ENCODE assay signal across 19 cellular contexts in the genomic region with DNA sequence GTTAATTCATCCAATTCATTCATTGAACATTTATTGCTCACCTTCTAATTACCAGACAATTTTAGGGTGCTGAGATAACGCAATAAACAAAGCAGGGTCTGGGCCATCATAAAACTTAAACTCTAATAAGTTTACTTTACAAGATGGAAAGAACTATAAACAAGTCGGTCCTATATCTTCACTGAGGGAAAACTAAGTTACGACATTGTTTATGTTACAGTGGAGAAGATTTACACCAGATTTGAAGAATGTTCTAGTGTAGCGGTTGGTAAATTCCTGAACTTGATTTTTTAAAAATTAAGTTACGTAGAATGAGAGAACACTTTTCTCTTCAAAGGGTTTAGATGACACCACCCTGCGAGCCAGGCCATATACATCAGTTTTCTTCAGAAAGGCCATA.
"Had no signal": no experiment of that assay in that cellular context is flagged by ENCODE, and none has a peak within 500 bp of the region (broad histone marks: within the 10 kb centered on the region; RNA-seq: fewer than 3 reads in every experiment).

No MANE protein-coding gene starts in this region.

- H3K4me1 ChIP-seq: thyroid gland, upper lobe of left lung, vagina had no signal

- H3K79me2 ChIP-seq: hepatocyte had no signal

- H3K9me3 ChIP-seq: esophagus muscularis mucosa, ovary, thyroid gland, upper lobe of left lung, vagina had no signal

- H3K27ac ChIP-seq: epithelial cell of prostate, esophagus muscularis mucosa, hepatocyte, ovary, thyroid gland, upper lobe of left lung, vagina had no signal

- H3K27me3 ChIP-seq: esophagus muscularis mucosa, hepatocyte, ovary, thyroid gland, upper lobe of left lung, vagina had no signal

- H3K4me2 ChIP-seq: hepatocyte had no signal

- H3K4me3 ChIP-seq: esophagus muscularis mucosa, hepatocyte, lung, ovary, thyroid gland, upper lobe of left lung, vagina had no signal

- H2AFZ ChIP-seq: hepatocyte had no signal

- DNase-seq: effector memory CD8-positive, alpha-beta T cell; foreskin melanocyte; head of caudate nucleus; left colon; left ventricle myocardium superior; mesendoderm; naive B cell; ovary; right cardiac atrium; small intestine; stimulated activated CD4-positive, alpha-beta T cell treated with anti-CD3 and anti-CD28 coated beads, Interleukin-12 subunit alpha, Interleukin-12 subunit beta, amount 100 ng/mL, for 4 hours; stimulated activated naive CD4-positive, alpha-beta T cell treated with Interleukin-2 at 50 U/mL for 16 hours; thyroid gland; upper lobe of left lung had no signal

- H3K36me3 ChIP-seq: esophagus muscularis mucosa, ovary, thyroid gland, upper lobe of left lung, vagina had no signal

- ATAC-seq: effector memory CD8-positive, alpha-beta T cell; left colon; left ventricle myocardium superior; right cardiac atrium had no signal
